8 cellular contexts compared by ENCODE assay signal in the genomic region with DNA sequence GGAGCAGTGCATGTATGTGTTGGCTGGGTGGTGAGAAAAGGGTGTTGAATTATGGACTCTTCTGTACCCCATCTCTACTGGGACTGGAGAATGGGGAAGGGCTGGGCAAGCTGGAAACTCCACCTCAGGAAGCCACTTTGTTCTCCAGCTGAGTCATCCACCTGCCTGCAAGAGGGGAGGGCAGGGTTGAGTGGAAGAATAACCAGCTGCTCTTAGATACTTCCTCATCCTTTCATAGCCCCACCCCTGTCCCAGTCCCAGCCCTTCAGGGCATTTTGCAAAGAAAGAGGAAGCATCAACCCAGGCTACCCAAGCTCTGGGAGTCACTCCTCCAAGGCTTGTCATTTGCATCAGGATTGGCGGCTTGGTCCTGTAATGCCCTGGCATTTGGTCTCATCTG. TPM values are rescaled to one million over a fixed set of nuclear protein-coding genes. Genes with fewer than 3 reads are reported as not detected.
DNase-seq lines count a peak whose midpoint lies in the region; ATAC-seq and TF ChIP-seq lines count a peak whose summit lies in the region.

No MANE protein-coding gene starts in this region.

- no peaks in the 10 kb centered on the region for H3K27me3 Mint-ChIP-seq in activated T-cell treated with anti-CD3 and anti-CD28 coated beads, Interleukin-2, amount 50 U/mL, for 24 hours
- no peaks in the 10 kb centered on the region for H3K27me3 Mint-ChIP-seq in osteocyte (ENCODE audit: unreplicated experiment)

- H3F3A ChIP-seq in OCI-LY1 (ENCODE audit: insufficient read depth, low read length) (no peaks in the 10 kb centered on the region), smooth muscle cell (ENCODE audit: low read depth) (no peaks in the 10 kb centered on the region)

- H3K27me3 ChIP-seq in OCI-LY1 (ENCODE audit: insufficient read depth, low read length) (no peaks in the 10 kb centered on the region), smooth muscle cell (ENCODE audit: low read depth) (no peaks in the 10 kb centered on the region)

- peaks cover 79% of the 10 kb centered on the region for H3K36me3 Mint-ChIP-seq in activated T-cell treated with anti-CD3 and anti-CD28 coated beads, Interleukin-2, amount 50 U/mL, for 24 hours (ENCODE audit: low read depth)
- H3K36me3 Mint-ChIP-seq in osteocyte (ENCODE audit: unreplicated experiment) = peaks cover 66% of the 10 kb centered on the region

- no peaks in the 10 kb centered on the region for H4K20me1 ChIP-seq in OCI-LY1 (ENCODE audit: insufficient read depth, low read length)
- H4K20me1 ChIP-seq in smooth muscle cell (ENCODE audit: low read depth) = peaks cover 26% of the 10 kb centered on the region

- H3K9me3 ChIP-seq in OCI-LY1 (ENCODE audit: low read length) (no peaks in the 10 kb centered on the region), smooth muscle cell (replicated peaks; ENCODE audit: low read depth) (no peaks in the 10 kb centered on the region)

- H3K4me2 ChIP-seq in OCI-LY1 (ENCODE audit: low read length) (peak overlapping the region; percentile 13; the same call in 1 of the 2 replicates), smooth muscle cell (no peak overlapping the region)

- DNase-seq in AML-193 (lab: John Stamatoyannopoulos, UW) = peak; percentile 93 to 96
- DNase-seq in germinal center (ENCODE audit: low spot score) = peak; percentile 86
- no peak for DNase-seq in smooth muscle cell (lab: John Stamatoyannopoulos, UW; ENCODE audit: unreplicated experiment)
- DNase-seq in activated T-cell treated with anti-CD3 and anti-CD28 coated beads, Interleukin-2, amount 50 U/mL, for 24 hours = no peak
- no peak for DNase-seq in osteocyte (ENCODE audit: extremely low spot score, unreplicated experiment)

- H3K4me1 Mint-ChIP-seq in activated T-cell treated with anti-CD3 and anti-CD28 coated beads, Interleukin-2, amount 50 U/mL, for 24 hours (ENCODE audit: low read depth) = peaks cover 6% of the 10 kb centered on the region
- H3K4me1 Mint-ChIP-seq in osteocyte (ENCODE audit: unreplicated experiment) = peaks cover 16% of the 10 kb centered on the region

- H3K4me3 ChIP-seq in OCI-LY1 (ENCODE audit: low read depth, low read length, poor library complexity, severe bottlenecking) (no peak overlapping the region), smooth muscle cell (no peak overlapping the region)

- H3K9me3 Mint-ChIP-seq in activated T-cell treated with anti-CD3 and anti-CD28 coated beads, Interleukin-2, amount 50 U/mL, for 24 hours = no peaks in the 10 kb centered on the region
- H3K9me3 Mint-ChIP-seq in osteocyte (ENCODE audit: unreplicated experiment) = no peaks in the 10 kb centered on the region

- ATAC-seq in GM18511 (IDR thresholded peaks at IDR 0.05; ENCODE audit: unreplicated experiment) (peak; percentile 79), HG03045 (IDR thresholded peaks at IDR 0.05; ENCODE audit: unreplicated experiment) (peak; percentile 62)

- H2AFZ ChIP-seq in OCI-LY1 (ENCODE audit: low read length) = no peak overlapping the region
- H2AFZ ChIP-seq in smooth muscle cell (ENCODE audit: low read depth) = no peak overlapping the region

- H3K79me2 ChIP-seq in OCI-LY1 (ENCODE audit: insufficient read depth, low read length) (no peaks in the 10 kb centered on the region), smooth muscle cell (ENCODE audit: low read depth) (no peaks in the 10 kb centered on the region)

- no peak for TF ChIP-seq CTCF in OCI-LY1 (IDR thresholded peaks at IDR 0.05; ENCODE audit: low read length)
- no peak for TF ChIP-seq CTCF in smooth muscle cell (IDR thresholded peaks at IDR 0.05; ENCODE audit: borderline replicate concordance, insufficient read depth, poor library complexity, severe bottlenecking)
- no peak for TF ChIP-seq CTCF in osteocyte (IDR thresholded peaks at IDR 0.05)

- no peaks in the 10 kb centered on the region for H3K9me2 ChIP-seq in OCI-LY1 (ENCODE audit: low read depth, low read length)

- 78% methylated on average over 1 of the region's 1 CpG for WGBS in smooth muscle cell (ENCODE audit: low lambda C conversion rate)

- no peak overlapping the region for H3K9ac ChIP-seq in OCI-LY1 (ENCODE audit: low read length)
- H3K9ac ChIP-seq in smooth muscle cell (ENCODE audit: low read depth) = no peak overlapping the region

- H3K27ac Mint-ChIP-seq in activated T-cell treated with anti-CD3 and anti-CD28 coated beads, Interleukin-2, amount 50 U/mL, for 24 hours = no peak overlapping the region
- no peak overlapping the region for H3K27ac Mint-ChIP-seq in osteocyte (ENCODE audit: unreplicated experiment)

- H3K36me3 ChIP-seq in OCI-LY1 (ENCODE audit: insufficient read depth, low read length) (peaks cover 49% of the 10 kb centered on the region), smooth muscle cell (ENCODE audit: low read depth) (no peaks in the 10 kb centered on the region)

- peak overlapping the region; percentile 65 for H3K27ac ChIP-seq in OCI-LY1 (ENCODE audit: low read depth, low read length, poor library complexity, severe bottlenecking)
- peak overlapping the region; percentile 55 for H3K27ac ChIP-seq in smooth muscle cell (ENCODE audit: low read depth)

- H3K4me3 Mint-ChIP-seq in activated T-cell treated with anti-CD3 and anti-CD28 coated beads, Interleukin-2, amount 50 U/mL, for 24 hours = no peak overlapping the region
- no peak overlapping the region for H3K4me3 Mint-ChIP-seq in osteocyte (ENCODE audit: unreplicated experiment)

- H3K4me1 ChIP-seq in OCI-LY1 (ENCODE audit: insufficient read depth, low read length, severe bottlenecking) (peaks cover 30% of the 10 kb centered on the region), smooth muscle cell (ENCODE audit: low read depth) (no peaks in the 10 kb centered on the region)

RNA-seq across cellular contexts. Expression of a gene that starts 33.1 kb away (rescaled TPM):
- total RNA-seq in smooth muscle cell (293 and 300 TPM in 2 replicates), osteocyte (317 and 321 TPM in 2 replicates)
- 206 and 230 TPM in 2 replicates for polyA plus RNA-seq in smooth muscle cell

Comparison
In these comparisons a context has a peak if more than half of its experiments do, and no peak if none do; other contexts are left out.
1. DNase-seq: peak in AML-193 (2 of 2) and germinal center (single experiment); none in smooth muscle cell (single experiment), activated T-cell treated with anti-CD3 and anti-CD28 coated beads, Interleukin-2, amount 50 U/mL, for 24 hours (single experiment) and osteocyte (single experiment).